In genomic region chr2:208983476-208983875, GRCh38 we compare ENCODE assay signal across 8 cellular contexts.
"Had no signal": no experiment of that assay in that cellular context is flagged by ENCODE, and none has a peak within 500 bp of the region (broad histone marks: within the 10 kb centered on the region; RNA-seq: fewer than 3 reads in every experiment).

No MANE protein-coding gene starts in this region.

- H3K27ac Mint-ChIP-seq: activated CD4-positive, alpha-beta memory T cell treated with anti-CD3 and anti-CD28 coated beads for 36 hours; activated naive CD8-positive, alpha-beta T cell treated with anti-CD3 and anti-CD28 coated beads for 36 hours had no signal

- H3K9me3 ChIP-seq: gastrocnemius medialis had no signal

- H3K9me3 Mint-ChIP-seq: neural crest cell had no signal

- H3K36me3 Mint-ChIP-seq: activated CD4-positive, alpha-beta memory T cell treated with anti-CD3 and anti-CD28 coated beads for 36 hours; activated naive CD8-positive, alpha-beta T cell treated with anti-CD3 and anti-CD28 coated beads for 36 hours had no signal

- H3K27ac ChIP-seq: cardiac muscle cell, gastrocnemius medialis had no signal

- H3K36me3 ChIP-seq: cardiac muscle cell, gastrocnemius medialis had no signal

- H3K4me3 Mint-ChIP-seq: activated CD4-positive, alpha-beta memory T cell treated with anti-CD3 and anti-CD28 coated beads for 36 hours; activated naive CD8-positive, alpha-beta T cell treated with anti-CD3 and anti-CD28 coated beads for 36 hours; neural crest cell had no signal

- H3K27me3 ChIP-seq: cardiac muscle cell, gastrocnemius medialis had no signal

- H3K4me1 Mint-ChIP-seq: activated naive CD8-positive, alpha-beta T cell treated with anti-CD3 and anti-CD28 coated beads for 36 hours; neural crest cell had no signal

- DNase-seq: activated CD4-positive, alpha-beta memory T cell treated with anti-CD3 and anti-CD28 coated beads for 36 hours; activated gamma-delta T cell; activated naive CD8-positive, alpha-beta T cell treated with anti-CD3 and anti-CD28 coated beads for 36 hours; activated T-cell treated with anti-CD3 and anti-CD28 coated beads, Interleukin-2, amount 50 U/mL, for 48 hours; gastrocnemius medialis; stimulated activated CD4-positive, alpha-beta T cell treated with anti-CD3 and anti-CD28 coated beads, Interleukin-4, amount 100 ng/mL, for 4 hours had no signal

- H3K27me3 Mint-ChIP-seq: activated CD4-positive, alpha-beta memory T cell treated with anti-CD3 and anti-CD28 coated beads for 36 hours; activated naive CD8-positive, alpha-beta T cell treated with anti-CD3 and anti-CD28 coated beads for 36 hours had no signal

- H3K4me1 ChIP-seq: gastrocnemius medialis had no signal

- H3K4me3 ChIP-seq: cardiac muscle cell, gastrocnemius medialis had no signal
